ENCODE assay signal across 10 cellular contexts in the genomic region with DNA sequence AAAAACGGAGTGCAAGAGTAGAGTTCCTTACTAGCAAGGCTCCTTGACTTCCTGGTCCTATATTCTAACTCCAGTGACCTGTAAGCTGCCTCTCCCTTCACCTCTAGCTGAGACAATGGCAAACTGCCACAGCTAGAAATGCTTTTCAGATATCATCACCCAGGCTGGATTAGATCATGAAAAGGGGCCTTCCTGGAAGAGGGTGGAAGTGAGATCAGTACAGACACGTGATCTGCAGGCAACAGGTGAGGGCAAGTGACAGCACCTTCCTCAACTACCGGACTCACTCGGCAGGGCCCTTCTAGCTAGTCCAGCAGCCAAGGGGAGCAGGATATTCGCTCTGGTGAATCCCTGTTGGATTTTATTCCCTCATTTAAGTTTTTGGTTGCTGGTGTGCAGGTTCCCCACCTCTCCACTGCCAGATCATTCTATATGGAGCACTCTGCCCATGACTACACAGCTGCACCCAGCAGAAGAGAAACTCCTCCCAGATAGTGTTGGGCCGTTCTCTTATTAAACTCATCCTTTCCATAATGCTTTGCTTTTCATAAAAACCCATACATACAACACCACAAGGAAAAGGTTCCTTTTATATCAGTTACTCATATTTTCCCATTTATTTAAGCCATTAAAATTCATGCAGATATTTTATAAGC. TPM values are rescaled to one million over a fixed set of nuclear protein-coding genes. Genes with fewer than 3 reads are reported as not detected.
A peak's percentile ranks its signal among the peaks of the same experiment; 100 is the strongest.
DNase-seq lines count a peak whose midpoint lies in the region; ATAC-seq, FAIRE-seq and TF ChIP-seq lines count a peak whose summit lies in the region.
"Had no signal": no experiment of that assay in that cellular context is flagged by ENCODE, and none has a peak within 500 bp of the region (broad histone marks: within the 10 kb centered on the region; RNA-seq: fewer than 3 reads in every experiment).

No MANE protein-coding gene starts in this region.

- peaks cover 61% of the 10 kb centered on the region for H3K4me1 ChIP-seq in ACC112 (ENCODE audit: control insufficient read depth, insufficient read depth, low read length, unreplicated experiment)
- H3K4me1 ChIP-seq in mucosa of descending colon (ENCODE audit: low read depth): peaks cover 4% of the 10 kb centered on the region

- H3K27me3 Mint-ChIP-seq in natural killer cell (ENCODE audit: low read depth in 2 of 2): no peaks in the 10 kb centered on the region
- H3K27me3 Mint-ChIP-seq: activated B cell treated with CpG ODN at 0.5 μM for 24 hours had no signal

- H3K9me3 ChIP-seq in mucosa of descending colon: no peaks in the 10 kb centered on the region

- TF ChIP-seq RAD21 in Ishikawa (IDR thresholded peaks at IDR 0.05; ENCODE audit: low read depth): no peak

- intact Hi-C loops in mucosa of descending colon (cut with DNase I, micrococcal nuclease) (no loop called here), natural killer cell (cut with micrococcal nuclease) (no loop called here)

- no peaks in the 10 kb centered on the region for H3K9me3 Mint-ChIP-seq in natural killer cell
- H3K9me3 Mint-ChIP-seq: activated B cell treated with CpG ODN at 0.5 μM for 24 hours had no signal

- H3K27me3 ChIP-seq in ACC112 (ENCODE audit: insufficient read depth, low read length) (no peaks in the 10 kb centered on the region), bronchial epithelial cell (ENCODE audit: control insufficient read depth, insufficient read depth, low read length) (no peaks in the 10 kb centered on the region)

- FAIRE-seq in bronchial epithelial cell (lab: Jason Lieb, UNC): peak; percentile 96

- no peak overlapping the region for H3K27ac Mint-ChIP-seq in natural killer cell
- H3K27ac Mint-ChIP-seq: activated B cell treated with CpG ODN at 0.5 μM for 24 hours had no signal

- peak; percentile 67 for TF ChIP-seq EP300 in Ishikawa (IDR thresholded peaks at IDR 0.05; ENCODE audit: borderline replicate concordance)

- TF ChIP-seq CTCF in bronchial epithelial cell (IDR thresholded peaks at IDR 0.05; ENCODE audit: insufficient read depth, low read length, severe bottlenecking) (no peak), mucosa of descending colon (IDR thresholded peaks at IDR 0.05) (no peak), natural killer cell (IDR thresholded peaks at IDR 0.05) (no peak)

- H3K4me3 Mint-ChIP-seq in natural killer cell: no peak overlapping the region
- H3K4me3 Mint-ChIP-seq: activated B cell treated with CpG ODN at 0.5 μM for 24 hours had no signal

- ATAC-seq in mucosa of descending colon (peak; percentile 93), natural killer cell (no peak)

- H3K4me1 Mint-ChIP-seq in natural killer cell: peaks cover 14 to 27% of the 10 kb centered on the region in 2 donors

- peak; percentile 99 for DNase-seq in bronchial epithelial cell (ENCODE audit: low read depth)
- peak; percentile 59 to 81 (median 62) for DNase-seq in mucosa of descending colon
- DNase-seq in natural killer cell: no peak
- DNase-seq in stimulated activated naive CD4-positive, alpha-beta T cell treated with Interleukin-2 at 50 U/mL for 16 hours (lab: John Stamatoyannopoulos, UW): no peak
- no peak for DNase-seq in NCI-H748 (lab: John Stamatoyannopoulos, UW; ENCODE audit: unreplicated experiment)
- no peak for DNase-seq in iPS-NIHi7 (ENCODE audit: extremely low spot score)
- DNase-seq: activated B cell treated with CpG ODN at 0.5 μM for 24 hours had no signal

- peak overlapping the region; percentile 92 for H3K27ac ChIP-seq in ACC112 (ENCODE audit: low read depth, low read length)

- H3K36me3 ChIP-seq in ACC112 (ENCODE audit: insufficient read depth, low read length) (no peaks in the 10 kb centered on the region), bronchial epithelial cell (ENCODE audit: control insufficient read depth, insufficient read depth, low read length) (no peaks in the 10 kb centered on the region), mucosa of descending colon (ENCODE audit: low read depth) (no peaks in the 10 kb centered on the region)

- H3K36me3 Mint-ChIP-seq in natural killer cell: no peaks in the 10 kb centered on the region

- no peak overlapping the region for H2AFZ ChIP-seq in ACC112 (ENCODE audit: low read length, unreplicated experiment)

- H3K79me2 ChIP-seq in ACC112 (ENCODE audit: control insufficient read depth, insufficient read depth, low read length, unreplicated experiment): no peaks in the 10 kb centered on the region

- H3K4me3 ChIP-seq in ACC112 (ENCODE audit: low read depth, low read length) (no peak overlapping the region; the same call in 1 of the 2 replicates), bronchial epithelial cell (ENCODE audit: low read depth, low read length) (no peak overlapping the region), mucosa of descending colon (no peak overlapping the region)

TF ChIP-seq in Ishikawa, 13 proteins besides CTCF, POLR2A, EP300 and RAD21:
- no peak for TF ChIP-seq EGR1 (IDR thresholded peaks at IDR 0.05)
- TF ChIP-seq CREB1 (IDR thresholded peaks at IDR 0.05; ENCODE audit: low read depth): peak; percentile 54; the same call in 1 of the 2 replicates
- no peak for TF ChIP-seq TAF1 (IDR thresholded peaks at IDR 0.05; ENCODE audit: low read depth)
- peak; percentile 87 for TF ChIP-seq NFIC (IDR thresholded peaks at IDR 0.05)
- peak; percentile 82 for TF ChIP-seq TEAD4 (IDR thresholded peaks at IDR 0.05)
- TF ChIP-seq YY1 (IDR thresholded peaks at IDR 0.05; ENCODE audit: low read depth): no peak
- no peak for TF ChIP-seq ZBTB7A (IDR thresholded peaks at IDR 0.05; ENCODE audit: low read depth)
- TF ChIP-seq, protein P1, sequence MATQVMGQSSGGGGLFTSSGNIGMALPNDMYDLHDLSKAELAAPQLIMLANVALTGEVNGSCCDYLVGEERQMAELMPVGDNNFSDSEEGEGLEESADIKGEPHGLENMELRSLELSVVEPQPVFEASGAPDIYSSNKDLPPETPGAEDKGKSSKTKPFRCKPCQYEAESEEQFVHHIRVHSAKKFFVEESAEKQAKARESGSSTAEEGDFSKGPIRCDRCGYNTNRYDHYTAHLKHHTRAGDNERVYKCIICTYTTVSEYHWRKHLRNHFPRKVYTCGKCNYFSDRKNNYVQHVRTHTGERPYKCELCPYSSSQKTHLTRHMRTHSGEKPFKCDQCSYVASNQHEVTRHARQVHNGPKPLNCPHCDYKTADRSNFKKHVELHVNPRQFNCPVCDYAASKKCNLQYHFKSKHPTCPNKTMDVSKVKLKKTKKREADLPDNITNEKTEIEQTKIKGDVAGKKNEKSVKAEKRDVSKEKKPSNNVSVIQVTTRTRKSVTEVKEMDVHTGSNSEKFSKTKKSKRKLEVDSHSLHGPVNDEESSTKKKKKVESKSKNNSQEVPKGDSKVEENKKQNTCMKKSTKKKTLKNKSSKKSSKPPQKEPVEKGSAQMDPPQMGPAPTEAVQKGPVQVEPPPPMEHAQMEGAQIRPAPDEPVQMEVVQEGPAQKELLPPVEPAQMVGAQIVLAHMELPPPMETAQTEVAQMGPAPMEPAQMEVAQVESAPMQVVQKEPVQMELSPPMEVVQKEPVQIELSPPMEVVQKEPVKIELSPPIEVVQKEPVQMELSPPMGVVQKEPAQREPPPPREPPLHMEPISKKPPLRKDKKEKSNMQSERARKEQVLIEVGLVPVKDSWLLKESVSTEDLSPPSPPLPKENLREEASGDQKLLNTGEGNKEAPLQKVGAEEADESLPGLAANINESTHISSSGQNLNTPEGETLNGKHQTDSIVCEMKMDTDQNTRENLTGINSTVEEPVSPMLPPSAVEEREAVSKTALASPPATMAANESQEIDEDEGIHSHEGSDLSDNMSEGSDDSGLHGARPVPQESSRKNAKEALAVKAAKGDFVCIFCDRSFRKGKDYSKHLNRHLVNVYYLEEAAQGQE (IDR thresholded peaks at IDR 0.05; ENCODE audit: low read depth): no peak
- TF ChIP-seq FOXM1 (IDR thresholded peaks at IDR 0.05; ENCODE audit: borderline replicate concordance, low read depth): no peak
- peak; percentile 83 for TF ChIP-seq TCF12 (IDR thresholded peaks at IDR 0.05; ENCODE audit: low read depth)
- no peak for TF ChIP-seq CEBPB (IDR thresholded peaks at IDR 0.05)
- TF ChIP-seq, protein P2, sequence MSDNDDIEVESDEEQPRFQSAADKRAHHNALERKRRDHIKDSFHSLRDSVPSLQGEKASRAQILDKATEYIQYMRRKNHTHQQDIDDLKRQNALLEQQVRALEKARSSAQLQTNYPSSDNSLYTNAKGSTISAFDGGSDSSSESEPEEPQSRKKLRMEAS (IDR thresholded peaks at IDR 0.05): peak; percentile 74
- TF ChIP-seq, protein P3, sequence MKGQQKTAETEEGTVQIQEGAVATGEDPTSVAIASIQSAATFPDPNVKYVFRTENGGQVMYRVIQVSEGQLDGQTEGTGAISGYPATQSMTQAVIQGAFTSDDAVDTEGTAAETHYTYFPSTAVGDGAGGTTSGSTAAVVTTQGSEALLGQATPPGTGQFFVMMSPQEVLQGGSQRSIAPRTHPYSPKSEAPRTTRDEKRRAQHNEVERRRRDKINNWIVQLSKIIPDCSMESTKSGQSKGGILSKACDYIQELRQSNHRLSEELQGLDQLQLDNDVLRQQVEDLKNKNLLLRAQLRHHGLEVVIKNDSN (IDR thresholded peaks at IDR 0.05): peak; percentile 95

RNA-seq across cellular contexts. Expression of a gene that starts 26.4 kb away (rescaled TPM):
- 0.26 and 0.64 TPM in 2 replicates for total RNA-seq in bronchial epithelial cell
- under 1 TPM in 2 of 3 donors, not detected in 1; 0.13 to 0.41 TPM for total RNA-seq in mucosa of descending colon
- not detected for total RNA-seq in natural killer cell
- total RNA-seq: activated B cell treated with CpG ODN at 0.5 μM for 24 hours, subcutaneous adipose tissue had no signal

RNA-seq across cellular contexts. Expression of a gene that starts 34.1 kb away (rescaled TPM):
- total RNA-seq in bronchial epithelial cell (226 and 370 TPM in 2 replicates), mucosa of descending colon (100 to 1,000 TPM; 105 to 206 (median 182) TPM), natural killer cell (10 to 100 TPM; 73.9 to 81.4 (median 79.0) TPM)

RNA-seq across cellular contexts. Expression of a gene that starts 40.7 kb away (rescaled TPM):
- total RNA-seq in bronchial epithelial cell (5.0 and 6.9 TPM in 2 replicates), mucosa of descending colon (100 to 1,000 TPM in 2 of 3 donors, 10 to 100 TPM in 1; 90.9 to 156 (median 124) TPM), natural killer cell (10 to 100 TPM; 76.5 to 92.7 (median 86.6) TPM)

Comparison
In these comparisons a context has a peak if more than half of its experiments do, and no peak if none do; other contexts are left out.
1. DNase-seq: peak in bronchial epithelial cell (single experiment) and mucosa of descending colon (3 of 3); none in natural killer cell (single experiment), stimulated activated naive CD4-positive, alpha-beta T cell treated with Interleukin-2 at 50 U/mL for 16 hours (single experiment), NCI-H748 (single experiment) and iPS-NIHi7 (single experiment).